Comparison of ENCODE assay signal across 15 cellular contexts in the genomic region with DNA sequence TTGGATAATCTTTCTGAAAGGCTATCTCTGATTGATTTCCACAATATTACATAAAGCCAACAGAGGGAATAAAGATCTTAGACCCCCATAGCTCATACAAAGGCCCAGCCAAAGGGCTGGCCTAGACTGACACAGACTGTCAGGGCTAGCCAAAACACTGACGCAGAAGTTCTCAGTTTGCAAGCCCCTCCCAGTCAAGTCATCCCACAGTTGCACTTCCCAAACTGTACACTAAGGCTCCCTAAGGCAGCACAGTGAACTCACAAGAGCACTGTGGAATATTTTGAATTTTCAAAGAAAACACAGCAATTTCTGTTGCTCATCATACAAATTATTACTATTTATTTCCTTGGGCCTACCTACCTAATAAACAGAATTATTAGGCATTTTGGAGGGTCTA.
DNase-seq lines count a peak whose midpoint lies in the region; ATAC-seq and TF ChIP-seq lines count a peak whose summit lies in the region.
"Had no signal": no experiment of that assay in that cellular context is flagged by ENCODE, and none has a peak within 500 bp of the region (broad histone marks: within the 10 kb centered on the region; RNA-seq: fewer than 3 reads in every experiment).

No MANE protein-coding gene starts in this region.

- H3K27me3 Mint-ChIP-seq in activated CD4-positive, alpha-beta memory T cell treated with anti-CD3 and anti-CD28 coated beads for 36 hours: peaks cover 19% of the 10 kb centered on the region

- H3K4me3 Mint-ChIP-seq in activated CD4-positive, alpha-beta memory T cell treated with anti-CD3 and anti-CD28 coated beads for 36 hours: no peak overlapping the region
- H3K4me3 Mint-ChIP-seq: activated T-cell treated with anti-CD3 and anti-CD28 coated beads, Interleukin-2, amount 50 U/mL, for 24 hours; mesothelial cell of epicardium had no signal

- H3K27me3 ChIP-seq in IMR-90 (ENCODE audit: control insufficient read depth, insufficient read depth, low read length) (peaks cover 13% of the 10 kb centered on the region), left lung (no peaks in the 10 kb centered on the region), vagina (no peaks in the 10 kb centered on the region)
- H3K27me3 ChIP-seq: thyroid gland had no signal

- H4K8ac ChIP-seq in IMR-90 (ENCODE audit: low read depth in 2 of 2, low read length in 2 of 2): no peak overlapping the region

- H3K9me3 ChIP-seq in IMR-90 (ENCODE audit: control insufficient read depth, insufficient read depth, low read length): no peaks in the 10 kb centered on the region
- no peaks in the 10 kb centered on the region for H3K9me3 ChIP-seq in left lung
- H3K9me3 ChIP-seq in vagina: no peaks in the 10 kb centered on the region
- H3K9me3 ChIP-seq: heart left ventricle, thyroid gland had no signal

- H4K20me1 ChIP-seq in IMR-90 (ENCODE audit: insufficient read depth, low read length): no peaks in the 10 kb centered on the region

- in situ Hi-C loops in IMR-90 (cut with MboI; ENCODE audit: low sequenced_read_pairs): no loop called here

- no peak overlapping the region for H3K4me3 ChIP-seq in IMR-90 (ENCODE audit: insufficient read depth, low read depth, low read length)
- H3K4me3 ChIP-seq in cardiac fibroblast (replicated peaks in 1 of 2; ENCODE audit: low read depth in 2 of 2, low read length in 2 of 2): no peak overlapping the region
- H3K4me3 ChIP-seq in left lung: no peak overlapping the region
- H3K4me3 ChIP-seq in vagina: no peak overlapping the region
- H3K4me3 ChIP-seq: heart left ventricle, thyroid gland had no signal

- CTCF ChIA-PET in IMR-90 (lab: Yijun Ruan, JAX): no interaction called here
- CTCF ChIA-PET in activated CD4-positive, alpha-beta memory T cell treated with anti-CD3 and anti-CD28 coated beads for 36 hours (lab: Charles Lee): no interaction called here

- H3K9me1 ChIP-seq in IMR-90 (ENCODE audit: insufficient read depth, low read length): no peaks in the 10 kb centered on the region

- BruUV-seq in IMR-90 (replicated peaks; lab: Mats Ljungman, UMichigan): no TSS peak

- H3K27ac Mint-ChIP-seq in activated CD4-positive, alpha-beta memory T cell treated with anti-CD3 and anti-CD28 coated beads for 36 hours: no peak overlapping the region
- H3K27ac Mint-ChIP-seq: activated T-cell treated with anti-CD3 and anti-CD28 coated beads, Interleukin-2, amount 50 U/mL, for 24 hours; mesothelial cell of epicardium had no signal

- no peak overlapping the region for H2BK5ac ChIP-seq in IMR-90 (ENCODE audit: low read depth, low read length, poor library complexity, severe bottlenecking)

- no peak overlapping the region for H3K23ac ChIP-seq in IMR-90 (ENCODE audit: low read depth, low read length)

- TF ChIP-seq CTCF in IMR-90 (conservative IDR thresholded peaks at IDR 0.05; ENCODE audit: low read depth, low read length): 0 out of 2 replicates have a peak, but pooled peaks have one; percentile 9
- TF ChIP-seq CTCF in cardiac fibroblast (IDR thresholded peaks at IDR 0.05; ENCODE audit: low read depth, low read length): peak; percentile 33
- TF ChIP-seq CTCF in left lung (IDR thresholded peaks at IDR 0.05): no peak
- TF ChIP-seq CTCF in vagina (IDR thresholded peaks at IDR 0.05): no peak

- no peak overlapping the region for H2BK15ac ChIP-seq in IMR-90 (ENCODE audit: low read depth, low read length)

- ATAC-seq in IMR-90 (ENCODE audit: low read depth): peak; percentile 77
- ATAC-seq in left lung: peak; percentile 52
- no peak for ATAC-seq in HG03045 (IDR thresholded peaks at IDR 0.05; ENCODE audit: unreplicated experiment)

- no peak overlapping the region for H3K56ac ChIP-seq in IMR-90 (ENCODE audit: extremely low read depth, insufficient read depth, low read length)

- no peak overlapping the region for H3K4me2 ChIP-seq in IMR-90 (ENCODE audit: low read depth, low read length)

- H2BK120ac ChIP-seq in IMR-90 (ENCODE audit: low read depth, low read length): no peak overlapping the region

- intact Hi-C loops in IMR-90 (cut with micrococcal nuclease) (no loop called here), left lung (cut with DNase I) (no loop called here), vagina (cut with DNase I) (no loop called here)
- intact Hi-C loops in activated CD4-positive, alpha-beta memory T cell treated with anti-CD3 and anti-CD28 coated beads for 36 hours (cut with micrococcal nuclease): no loop called here

- DNase-seq in ELF-1 (ENCODE audit: low read depth, low spot score): peak; percentile 8
- DNase-seq in IMR-90: peak; percentile 60
- peak; percentile 58 to 61 for DNase-seq in cardiac fibroblast (ENCODE audit: low read depth in 2 of 2)
- no peak for DNase-seq in left lung
- no peak for DNase-seq in activated CD4-positive, alpha-beta memory T cell treated with anti-CD3 and anti-CD28 coated beads for 36 hours
- no peak for DNase-seq in vagina (ENCODE audit: extremely low spot score in 2 of 2)
- no peak for DNase-seq in middle frontal gyrus (ENCODE audit: extremely low spot score, low spot score)
- DNase-seq: activated CD4-positive, alpha-beta T cell treated with anti-CD3 and anti-CD28 coated beads for 48 hours; activated T-cell treated with anti-CD3 and anti-CD28 coated beads, Interleukin-2, amount 50 U/mL, for 24 hours; DND-41; heart left ventricle; NCI-H1105; thyroid gland had no signal

- dilution Hi-C loops in IMR-90 (cut with HindIII; ENCODE audit: low sequenced_read_pairs, unreplicated experiment): no loop called here

- no peaks in the 10 kb centered on the region for H3K79me1 ChIP-seq in IMR-90 (ENCODE audit: low read depth in 1 of 2, low read length in 2 of 2)

- no peak overlapping the region for H3K9ac ChIP-seq in IMR-90 (ENCODE audit: low read depth, low read length)

- no peak overlapping the region for H4K91ac ChIP-seq in IMR-90 (ENCODE audit: insufficient read depth, low read depth, low read length)

- H3K36me3 ChIP-seq in IMR-90 (ENCODE audit: control insufficient read depth, insufficient read depth, low read length) (no peaks in the 10 kb centered on the region), left lung (no peaks in the 10 kb centered on the region), vagina (no peaks in the 10 kb centered on the region)
- H3K36me3 ChIP-seq: heart left ventricle, thyroid gland had no signal

- H3K9me3 Mint-ChIP-seq in activated CD4-positive, alpha-beta memory T cell treated with anti-CD3 and anti-CD28 coated beads for 36 hours: no peaks in the 10 kb centered on the region
- H3K9me3 Mint-ChIP-seq: activated T-cell treated with anti-CD3 and anti-CD28 coated beads, Interleukin-2, amount 50 U/mL, for 24 hours; mesothelial cell of epicardium had no signal

- WGBS in IMR-90 (ENCODE audit: extremely low coverage in 2 of 2, insufficient read length in 1 of 2), 2 experiments: no CpG with 5 or more reads among the region's 1 CpG

- H2AFZ ChIP-seq in IMR-90 (replicated peaks; ENCODE audit: low read length, poor library complexity): no peak overlapping the region

- no peaks in the 10 kb centered on the region for H3K4me1 ChIP-seq in IMR-90 (ENCODE audit: control insufficient read depth, insufficient read depth, low read length)
- no peaks in the 10 kb centered on the region for H3K4me1 ChIP-seq in left lung
- H3K4me1 ChIP-seq in vagina: no peaks in the 10 kb centered on the region
- H3K4me1 ChIP-seq: heart left ventricle, thyroid gland had no signal

- H2AK9ac ChIP-seq in IMR-90 (replicated peaks; ENCODE audit: low read depth, low read length, poor library complexity): no peak overlapping the region

- no peak overlapping the region for H2BK20ac ChIP-seq in IMR-90 (ENCODE audit: low read depth, low read length)

- no peaks in the 10 kb centered on the region for H3K4me1 Mint-ChIP-seq in activated CD4-positive, alpha-beta memory T cell treated with anti-CD3 and anti-CD28 coated beads for 36 hours (ENCODE audit: low read depth)

- H4K5ac ChIP-seq in IMR-90 (ENCODE audit: low read depth, low read length): no peak overlapping the region

- TF ChIP-seq POLR2A in IMR-90 (IDR thresholded peaks at IDR 0.05; ENCODE audit: low read depth, low read length) (no peak), vagina (IDR thresholded peaks at IDR 0.05) (no peak)

- no peak for TF ChIP-seq RAD21 in IMR-90 (IDR thresholded peaks at IDR 0.05; ENCODE audit: low read length)

- POLR2A ChIA-PET in IMR-90 (lab: Charles Lee; ENCODE audit: unreplicated experiment): no interaction called here
- POLR2A ChIA-PET in activated CD4-positive, alpha-beta memory T cell treated with anti-CD3 and anti-CD28 coated beads for 36 hours (lab: Charles Lee): no interaction called here

- H3K27ac ChIP-seq in IMR-90 (ENCODE audit: insufficient read depth, low read length): no peak overlapping the region
- no peak overlapping the region for H3K27ac ChIP-seq in left lung
- H3K27ac ChIP-seq in vagina: no peak overlapping the region
- H3K27ac ChIP-seq: heart left ventricle, thyroid gland had no signal

- H3K14ac ChIP-seq in IMR-90 (replicated peaks; ENCODE audit: low read depth, low read length): no peak overlapping the region

- no peak overlapping the region for H3K4ac ChIP-seq in IMR-90 (ENCODE audit: low read depth, low read length)

- H3K36me3 Mint-ChIP-seq in activated CD4-positive, alpha-beta memory T cell treated with anti-CD3 and anti-CD28 coated beads for 36 hours: no peaks in the 10 kb centered on the region
- H3K36me3 Mint-ChIP-seq: mesothelial cell of epicardium had no signal

- no peak overlapping the region for H2AK5ac ChIP-seq in IMR-90 (ENCODE audit: low read depth, low read length)

- H3K18ac ChIP-seq in IMR-90 (ENCODE audit: low read depth, low read length): no peak overlapping the region

TF ChIP-seq in IMR-90, 13 proteins besides CTCF, POLR2A, EP300 and RAD21 (continues in another document):
- TF ChIP-seq, protein P1, sequence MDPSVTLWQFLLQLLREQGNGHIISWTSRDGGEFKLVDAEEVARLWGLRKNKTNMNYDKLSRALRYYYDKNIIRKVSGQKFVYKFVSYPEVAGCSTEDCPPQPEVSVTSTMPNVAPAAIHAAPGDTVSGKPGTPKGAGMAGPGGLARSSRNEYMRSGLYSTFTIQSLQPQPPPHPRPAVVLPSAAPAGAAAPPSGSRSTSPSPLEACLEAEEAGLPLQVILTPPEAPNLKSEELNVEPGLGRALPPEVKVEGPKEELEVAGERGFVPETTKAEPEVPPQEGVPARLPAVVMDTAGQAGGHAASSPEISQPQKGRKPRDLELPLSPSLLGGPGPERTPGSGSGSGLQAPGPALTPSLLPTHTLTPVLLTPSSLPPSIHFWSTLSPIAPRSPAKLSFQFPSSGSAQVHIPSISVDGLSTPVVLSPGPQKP (IDR thresholded peaks at IDR 0.05; ENCODE audit: borderline replicate concordance, low read depth, low read length): no peak
- no peak for TF ChIP-seq USF2 (IDR thresholded peaks at IDR 0.05; ENCODE audit: low read depth, low read length)
- TF ChIP-seq MAZ (IDR thresholded peaks at IDR 0.05; ENCODE audit: borderline replicate concordance, low read depth, low read length): no peak
- no peak for TF ChIP-seq MAFK (IDR thresholded peaks at IDR 0.05; ENCODE audit: low read depth, low read length)

Comparison
In these comparisons a context has a peak if more than half of its experiments do, and no peak if none do; other contexts are left out.
1. DNase-seq: peak in ELF-1 (single experiment), IMR-90 (single experiment) and cardiac fibroblast (2 of 2); none in left lung (0 of 2), activated CD4-positive, alpha-beta memory T cell treated with anti-CD3 and anti-CD28 coated beads for 36 hours (single experiment), vagina (0 of 2) and middle frontal gyrus (single experiment).
2. CTCF ChIP-seq: peak in IMR-90 (single experiment) and cardiac fibroblast (single experiment); none in left lung (0 of 2) and vagina (0 of 3).